2 cellular contexts compared by ENCODE assay signal in the genomic region with DNA sequence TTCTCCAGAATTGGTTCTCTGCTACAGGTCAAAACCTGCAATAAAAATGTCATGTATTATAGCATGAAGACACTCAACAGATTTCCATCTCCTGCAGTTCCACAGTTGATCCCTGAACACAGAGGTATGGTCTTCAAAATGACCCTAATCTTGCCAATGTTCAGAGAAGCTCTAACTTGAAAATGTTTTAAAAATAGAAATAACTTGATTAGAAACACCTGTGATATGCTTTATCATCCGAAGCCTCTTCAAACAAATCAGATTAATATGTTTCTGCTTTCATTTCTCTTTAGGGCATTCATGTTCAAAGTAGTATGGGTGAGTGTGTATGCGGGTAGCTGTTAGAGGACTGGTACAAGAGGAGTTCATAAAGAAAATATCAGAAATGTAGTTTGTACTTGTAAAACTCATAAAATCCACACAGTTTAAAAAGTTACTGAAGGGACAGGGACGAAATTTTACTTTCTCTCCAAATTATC.
TF ChIP-seq lines count a peak whose summit lies in the region.

No MANE protein-coding gene starts in this region.

TF ChIP-seq in HepG2, 621 proteins besides CTCF, POLR2A, EP300 and RAD21 (continued from another document):
- TF ChIP-seq, protein P1, sequence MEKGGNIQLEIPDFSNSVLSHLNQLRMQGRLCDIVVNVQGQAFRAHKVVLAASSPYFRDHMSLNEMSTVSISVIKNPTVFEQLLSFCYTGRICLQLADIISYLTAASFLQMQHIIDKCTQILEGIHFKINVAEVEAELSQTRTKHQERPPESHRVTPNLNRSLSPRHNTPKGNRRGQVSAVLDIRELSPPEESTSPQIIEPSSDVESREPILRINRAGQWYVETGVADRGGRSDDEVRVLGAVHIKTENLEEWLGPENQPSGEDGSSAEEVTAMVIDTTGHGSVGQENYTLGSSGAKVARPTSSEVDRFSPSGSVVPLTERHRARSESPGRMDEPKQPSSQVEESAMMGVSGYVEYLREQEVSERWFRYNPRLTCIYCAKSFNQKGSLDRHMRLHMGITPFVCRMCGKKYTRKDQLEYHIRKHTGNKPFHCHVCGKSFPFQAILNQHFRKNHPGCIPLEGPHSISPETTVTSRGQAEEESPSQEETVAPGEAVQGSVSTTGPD (CRISPR knock-in tag; IDR thresholded peaks at IDR 0.05): no peak
- TF ChIP-seq HNRNPUL1 (IDR thresholded peaks at IDR 0.05; ENCODE audit: low read depth, low read length) (no peak), RCOR2 (CRISPR knock-in tag; IDR thresholded peaks at IDR 0.05) (no peak), MXI1 (IDR thresholded peaks at IDR 0.05; ENCODE audit: borderline replicate concordance, low read depth, low read length) (no peak), ZNF713 (CRISPR knock-in tag; IDR thresholded peaks at IDR 0.05) (no peak), ZNF576 (CRISPR knock-in tag; IDR thresholded peaks at IDR 0.05) (no peak), ZNF775 (CRISPR knock-in tag; IDR thresholded peaks at IDR 0.05; ENCODE audit: borderline replicate concordance) (no peak), POLR2G (IDR thresholded peaks at IDR 0.05; ENCODE audit: low read depth, low read length) (no peak), RBM39 (IDR thresholded peaks at IDR 0.05; ENCODE audit: low read depth, low read length, poor library complexity, severe bottlenecking) (no peak), NFKB2 (CRISPR knock-in tag; IDR thresholded peaks at IDR 0.05; ENCODE audit: borderline replicate concordance) (no peak), ZNF460 (CRISPR knock-in tag; IDR thresholded peaks at IDR 0.05; ENCODE audit: borderline replicate concordance) (no peak), ZNF33B (CRISPR knock-in tag; IDR thresholded peaks at IDR 0.05) (no peak)
- TF ChIP-seq, protein P2, sequence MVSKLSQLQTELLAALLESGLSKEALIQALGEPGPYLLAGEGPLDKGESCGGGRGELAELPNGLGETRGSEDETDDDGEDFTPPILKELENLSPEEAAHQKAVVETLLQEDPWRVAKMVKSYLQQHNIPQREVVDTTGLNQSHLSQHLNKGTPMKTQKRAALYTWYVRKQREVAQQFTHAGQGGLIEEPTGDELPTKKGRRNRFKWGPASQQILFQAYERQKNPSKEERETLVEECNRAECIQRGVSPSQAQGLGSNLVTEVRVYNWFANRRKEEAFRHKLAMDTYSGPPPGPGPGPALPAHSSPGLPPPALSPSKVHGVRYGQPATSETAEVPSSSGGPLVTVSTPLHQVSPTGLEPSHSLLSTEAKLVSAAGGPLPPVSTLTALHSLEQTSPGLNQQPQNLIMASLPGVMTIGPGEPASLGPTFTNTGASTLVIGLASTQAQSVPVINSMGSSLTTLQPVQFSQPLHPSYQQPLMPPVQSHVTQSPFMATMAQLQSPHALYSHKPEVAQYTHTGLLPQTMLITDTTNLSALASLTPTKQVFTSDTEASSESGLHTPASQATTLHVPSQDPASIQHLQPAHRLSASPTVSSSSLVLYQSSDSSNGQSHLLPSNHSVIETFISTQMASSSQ (IDR thresholded peaks at IDR 0.05; ENCODE audit: low read depth): no peak
- TF ChIP-seq, protein P2 (CRISPR knock-in tag; IDR thresholded peaks at IDR 0.05; ENCODE audit: borderline replicate concordance): no peak

TF ChIP-seq in GM23338, 12 proteins besides CTCF, POLR2A, EP300 and RAD21 (continued from another document):
- TF ChIP-seq, protein P3, sequence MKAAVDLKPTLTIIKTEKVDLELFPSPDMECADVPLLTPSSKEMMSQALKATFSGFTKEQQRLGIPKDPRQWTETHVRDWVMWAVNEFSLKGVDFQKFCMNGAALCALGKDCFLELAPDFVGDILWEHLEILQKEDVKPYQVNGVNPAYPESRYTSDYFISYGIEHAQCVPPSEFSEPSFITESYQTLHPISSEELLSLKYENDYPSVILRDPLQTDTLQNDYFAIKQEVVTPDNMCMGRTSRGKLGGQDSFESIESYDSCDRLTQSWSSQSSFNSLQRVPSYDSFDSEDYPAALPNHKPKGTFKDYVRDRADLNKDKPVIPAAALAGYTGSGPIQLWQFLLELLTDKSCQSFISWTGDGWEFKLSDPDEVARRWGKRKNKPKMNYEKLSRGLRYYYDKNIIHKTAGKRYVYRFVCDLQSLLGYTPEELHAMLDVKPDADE (IDR thresholded peaks at IDR 0.05): no peak
- TF ChIP-seq ZNF462 (CRISPR knock-in tag; IDR thresholded peaks at IDR 0.05) (no peak), CREB1 (CRISPR knock-in tag; IDR thresholded peaks at IDR 0.05; ENCODE audit: low read depth) (no peak), STAT1 (IDR thresholded peaks at IDR 0.05; ENCODE audit: unreplicated experiment) (no peak), ZNF114 (CRISPR knock-in tag; IDR thresholded peaks at IDR 0.05) (no peak), EZH2phosphoT487 (IDR thresholded peaks at IDR 0.05; ENCODE audit: unreplicated experiment) (no peak)
